In the genomic region with DNA sequence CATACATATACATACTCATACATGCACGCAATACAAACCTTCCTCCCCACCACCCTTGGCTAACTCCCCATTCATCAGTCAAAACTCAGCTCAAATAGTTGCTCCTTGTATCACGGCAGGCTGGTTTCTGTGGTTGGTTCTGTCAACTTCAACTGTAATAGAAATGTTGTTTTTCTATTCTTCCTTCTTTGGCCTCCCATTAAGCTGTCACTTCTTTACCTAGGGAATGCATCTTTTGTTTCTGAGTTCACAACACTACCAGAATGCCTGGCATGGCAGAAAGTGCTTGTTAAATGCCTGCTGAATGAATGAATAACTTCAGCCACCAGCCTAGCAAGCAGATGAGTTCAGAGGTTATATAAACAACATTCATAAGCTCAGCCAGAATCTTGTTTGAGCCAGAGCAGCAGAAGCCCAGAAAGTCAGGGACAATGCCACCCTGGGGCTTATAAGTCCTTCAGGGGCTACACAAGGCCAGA, we compare ENCODE assay signal across 12 cellular contexts.
DNase-seq lines count a peak whose midpoint lies in the region; ATAC-seq and TF ChIP-seq lines count a peak whose summit lies in the region.
"Had no signal": no experiment of that assay in that cellular context is flagged by ENCODE, and none has a peak within 500 bp of the region (broad histone marks: within the 10 kb centered on the region; RNA-seq: fewer than 3 reads in every experiment).

No MANE protein-coding gene starts in this region.

- 76 to 91% (median 80%) methylated on average over 2 of the region's 2 CpGs for WGBS in adrenal gland, 4 donors

- no peak overlapping the region for H3K27ac ChIP-seq in adrenal gland

- ATAC-seq in GM19397 (IDR thresholded peaks at IDR 0.05; ENCODE audit: unreplicated experiment) (peak; percentile 71), HG03432 (IDR thresholded peaks at IDR 0.05; ENCODE audit: unreplicated experiment) (peak; percentile 87)

- intact Hi-C loops in adrenal gland (cut with DNase I), result no loop called here

- TF ChIP-seq CTCF in adrenal gland (IDR thresholded peaks at IDR 0.05), result no peak

- no peak for TF ChIP-seq POLR2A in adrenal gland (IDR thresholded peaks at IDR 0.05)

- no peaks in the 10 kb centered on the region for H3K4me1 ChIP-seq in adrenal gland (replicated peaks in 1 of 2)

- DNase-seq in ACHN (peak; percentile 26), fibroblast of peridontal ligament (ENCODE audit: extremely low read depth) (peak; percentile 18), T-helper 1 cell (no peak), NCI-H524 treated with DMSO at 0.1 percent for 48 hours (lab: John Stamatoyannopoulos, UW) (no peak), AG20443 (ENCODE audit: low spot score) (no peak), adrenal gland (no peak)
- DNase-seq: activated CD4-positive, alpha-beta T cell treated with anti-CD3 and anti-CD28 coated beads, Interleukin-2, amount 50 U/mL, for 1 hour; NCI-H2171; SHP77 treated with DMSO at 0.1 percent for 48 hours; stimulated activated naive CD4-positive, alpha-beta T cell treated with Interleukin-2 at 50 U/mL for 16 hours had no signal

- H3K36me3 ChIP-seq in adrenal gland (replicated peaks in 1 of 2), result no peaks in the 10 kb centered on the region

- in situ Hi-C loops in ACHN (cut with HindIII; ENCODE audit: low pct_ligation_motif_present, low pct_unique_long_range_greater_than_20kb, low sequenced_read_pairs), result no loop called here

- no peaks in the 10 kb centered on the region for H3K27me3 ChIP-seq in adrenal gland

- H3K9me3 ChIP-seq in adrenal gland (replicated peaks in 1 of 3), result no peaks in the 10 kb centered on the region

- no peak overlapping the region for H3K4me3 ChIP-seq in adrenal gland

Comparison
In these comparisons a context has a peak if more than half of its experiments do, and no peak if none do; other contexts are left out.
1. DNase-seq: peak in ACHN (single experiment) and fibroblast of peridontal ligament (single experiment); none in T-helper 1 cell (0 of 5), NCI-H524 treated with DMSO at 0.1 percent for 48 hours (single experiment), AG20443 (single experiment) and adrenal gland (0 of 7).